ENCODE assay signal across 16 cellular contexts in genomic region chr10:49281461-49281860, GRCh38. TPM values are rescaled to one million over a fixed set of nuclear protein-coding genes. Genes with fewer than 3 reads are reported as not detected.
DNase-seq lines count a peak whose midpoint lies in the region; ATAC-seq and TF ChIP-seq lines count a peak whose summit lies in the region.
"Had no signal": no experiment of that assay in that cellular context is flagged by ENCODE, and none has a peak within 500 bp of the region (broad histone marks: within the 10 kb centered on the region; RNA-seq: fewer than 3 reads in every experiment).

No MANE protein-coding gene starts in this region.

- H3K27me3 ChIP-seq in right cardiac atrium (ENCODE audit: control insufficient read depth, insufficient read depth) = no peaks in the 10 kb centered on the region

- intact Hi-C loops in cardiac septum (cut with DNase I) = no loop called here
- intact Hi-C loops in right cardiac atrium (cut with DNase I) = no loop called here
- intact Hi-C loops in activated T-helper 2 cell treated with anti-CD3 and anti-CD28 coated beads, Interferon-gamma antibody, Interleukin-2, Interleukin-4, amounts not matched to agents 10 μg/mL and 5 μg/mL and 100 μg/mL, durations not matched to agents 14 hours and 24 hours and 36 hours (cut with micrococcal nuclease) = no loop called here

- H3K4me3 Mint-ChIP-seq in activated T-helper 2 cell treated with anti-CD3 and anti-CD28 coated beads, Interferon-gamma antibody, Interleukin-2, Interleukin-4, amounts not matched to agents 10 μg/mL and 5 μg/mL and 100 μg/mL, durations not matched to agents 14 hours and 24 hours and 36 hours (ENCODE audit: low read depth) = no peak overlapping the region

- peaks cover 4% of the 10 kb centered on the region for H3K27me3 Mint-ChIP-seq in activated T-helper 2 cell treated with anti-CD3 and anti-CD28 coated beads, Interferon-gamma antibody, Interleukin-2, Interleukin-4, amounts not matched to agents 10 μg/mL and 5 μg/mL and 100 μg/mL, durations not matched to agents 14 hours and 24 hours and 36 hours (ENCODE audit: low read depth)

- H3K27ac Mint-ChIP-seq in activated T-helper 2 cell treated with anti-CD3 and anti-CD28 coated beads, Interferon-gamma antibody, Interleukin-2, Interleukin-4, amounts not matched to agents 10 μg/mL and 5 μg/mL and 100 μg/mL, durations not matched to agents 14 hours and 24 hours and 36 hours = no peak overlapping the region

- TF ChIP-seq CTCF in NB4 (IDR thresholded peaks at IDR 0.05; ENCODE audit: low read depth, low read length) (peak; percentile 46), fibroblast of the aortic adventitia (IDR thresholded peaks at IDR 0.05; ENCODE audit: insufficient read depth, low read length) (peak; percentile 9)

- H3K4me1 ChIP-seq in right cardiac atrium (ENCODE audit: control insufficient read depth, insufficient read depth, low read length) = peaks cover 10% of the 10 kb centered on the region
- H3K4me1 ChIP-seq: tibial artery had no signal

- 69% methylated on average over 13 of the region's 13 CpGs for WGBS in right cardiac atrium

- no peaks in the 10 kb centered on the region for H3K9me3 Mint-ChIP-seq in activated T-helper 2 cell treated with anti-CD3 and anti-CD28 coated beads, Interferon-gamma antibody, Interleukin-2, Interleukin-4, amounts not matched to agents 10 μg/mL and 5 μg/mL and 100 μg/mL, durations not matched to agents 14 hours and 24 hours and 36 hours

- no peaks in the 10 kb centered on the region for H3K9me3 ChIP-seq in right cardiac atrium (ENCODE audit: control insufficient read depth, low read length)
- H3K9me3 ChIP-seq: tibial artery had no signal

- ATAC-seq in right cardiac atrium = no peak
- no peak for ATAC-seq in GM18870 (IDR thresholded peaks at IDR 0.05; ENCODE audit: unreplicated experiment)
- no peak for ATAC-seq in HG02981 (IDR thresholded peaks at IDR 0.05; ENCODE audit: unreplicated experiment)

- no peak for TF ChIP-seq POLR2A in NB4 (IDR thresholded peaks at IDR 0.05; ENCODE audit: extremely low read depth, insufficient read length)

- H3K4me1 Mint-ChIP-seq in activated T-helper 2 cell treated with anti-CD3 and anti-CD28 coated beads, Interferon-gamma antibody, Interleukin-2, Interleukin-4, amounts not matched to agents 10 μg/mL and 5 μg/mL and 100 μg/mL, durations not matched to agents 14 hours and 24 hours and 36 hours (ENCODE audit: low read depth) = peaks cover 3% of the 10 kb centered on the region

- H3K27ac ChIP-seq in right cardiac atrium (ENCODE audit: low read length) = no peak overlapping the region
- H3K27ac ChIP-seq: tibial artery had no signal

- H3K4me3 ChIP-seq in right cardiac atrium (ENCODE audit: low read length) (no peak overlapping the region), NB4 (ENCODE audit: low read depth, low read length) (no peak overlapping the region), fibroblast of the aortic adventitia (ENCODE audit: low read depth, low read length) (no peak overlapping the region)
- H3K4me3 ChIP-seq: tibial artery had no signal

- no peaks in the 10 kb centered on the region for H3K36me3 Mint-ChIP-seq in activated T-helper 2 cell treated with anti-CD3 and anti-CD28 coated beads, Interferon-gamma antibody, Interleukin-2, Interleukin-4, amounts not matched to agents 10 μg/mL and 5 μg/mL and 100 μg/mL, durations not matched to agents 14 hours and 24 hours and 36 hours (ENCODE audit: low read depth)

- DNase-seq in cardiac septum (ENCODE audit: low spot score) (peak; percentile 14), right cardiac atrium (no peak), NB4 (ENCODE audit: low read depth) (peak; percentile 12), fibroblast of the aortic adventitia (ENCODE audit: low read depth) (no peak)
- peak; percentile 37 for DNase-seq in stimulated activated CD8-positive, alpha-beta memory T cell treated with anti-CD3 and anti-CD28 coated beads, Interleukin-4, amount 100 ng/mL, for 48 hours
- DNase-seq in activated T-helper 2 cell treated with anti-CD3 and anti-CD28 coated beads, Interferon-gamma antibody, Interleukin-2, Interleukin-4, amounts not matched to agents 10 μg/mL and 5 μg/mL and 100 μg/mL, durations not matched to agents 14 hours and 24 hours and 36 hours (ENCODE audit: low spot score) = no peak
- DNase-seq: activated CD4-positive, CD25-positive, alpha-beta regulatory T cell; AML-193; cortex of kidney; NCI-H345; retina; SIG-M5; tibial artery had no signal

RNA-seq across cellular contexts. Expression of gene C10orf71, which starts 17.5 kb away (rescaled TPM):
- total RNA-seq in cardiac septum (163 TPM), right cardiac atrium (10 to 100 TPM; 29.3 to 98.9 (median 73.2) TPM), fibroblast of the aortic adventitia (ENCODE audit: low replicate concordance) (not detected in 2 replicates)
- polyA plus RNA-seq in right cardiac atrium = 27.8 TPM
- not detected in 2 replicates for total RNA-seq in activated T-helper 2 cell treated with anti-CD3 and anti-CD28 coated beads, Interferon-gamma antibody, Interleukin-2, Interleukin-4, amounts not matched to agents 10 μg/mL and 5 μg/mL and 100 μg/mL, durations not matched to agents 14 hours and 24 hours and 36 hours
- total RNA-seq: M059J had no signal

Comparison
In these comparisons a context has a peak if more than half of its experiments do, and no peak if none do; other contexts are left out.
1. DNase-seq: peak in cardiac septum (single experiment), NB4 (single experiment) and stimulated activated CD8-positive, alpha-beta memory T cell treated with anti-CD3 and anti-CD28 coated beads, Interleukin-4, amount 100 ng/mL, for 48 hours (single experiment); none in right cardiac atrium (0 of 3), fibroblast of the aortic adventitia (single experiment) and activated T-helper 2 cell treated with anti-CD3 and anti-CD28 coated beads, Interferon-gamma antibody, Interleukin-2, Interleukin-4, amounts not matched to agents 10 μg/mL and 5 μg/mL and 100 μg/mL, durations not matched to agents 14 hours and 24 hours and 36 hours (single experiment).
2. RNA of gene C10orf71, which starts 17.5 kb away (total RNA-seq): 163 TPM in cardiac septum (single experiment) and 29.3 to 98.9 TPM in right cardiac atrium; not detected in fibroblast of the aortic adventitia and not detected in activated T-helper 2 cell treated with anti-CD3 and anti-CD28 coated beads, Interferon-gamma antibody, Interleukin-2, Interleukin-4, amounts not matched to agents 10 μg/mL and 5 μg/mL and 100 μg/mL, durations not matched to agents 14 hours and 24 hours and 36 hours; every median in the first group is over 10 times any median in the second.